ENCODE assay signal across 1 cellular context in genomic region chr5:181163487-181164075, GRCh38.
A peak's percentile ranks its signal among the peaks of the same experiment; 100 is the strongest.
TF ChIP-seq lines count a peak whose summit lies in the region.

No MANE protein-coding gene starts in this region.

TF ChIP-seq in K562, 482 proteins besides CTCF, POLR2A, EP300 and RAD21 (continued from another document):
- TF ChIP-seq PATZ1 (CRISPR knock-in tag; IDR thresholded peaks at IDR 0.05; ENCODE audit: borderline replicate concordance), result no peak
- no peak for TF ChIP-seq PYGO2 (tag; IDR thresholded peaks at IDR 0.05)
- peak; percentile 33; the same call in 1 of the 2 replicates for TF ChIP-seq BHLHE40 (IDR thresholded peaks at IDR 0.05; ENCODE audit: low read length)
- no peak for TF ChIP-seq NR2C1 (IDR thresholded peaks at IDR 0.05)
- TF ChIP-seq NR2C1 (tag; IDR thresholded peaks at IDR 0.05), result peak; percentile 59; the same call in 1 of the 2 replicates
- no peak for TF ChIP-seq FOXJ2 (tag; IDR thresholded peaks at IDR 0.05)
- no peak for TF ChIP-seq FOXM1 (IDR thresholded peaks at IDR 0.05; ENCODE audit: low read depth)
- TF ChIP-seq FOXM1 (CRISPR knock-in tag; IDR thresholded peaks at IDR 0.05; ENCODE audit: low read depth), result no peak
- peak; percentile 83 for TF ChIP-seq L3MBTL2 (IDR thresholded peaks at IDR 0.05)
- TF ChIP-seq ZC3H4 (CRISPR knock-in tag; IDR thresholded peaks at IDR 0.05; ENCODE audit: borderline replicate concordance), result no peak
- TF ChIP-seq SUPT5H (IDR thresholded peaks at IDR 0.05), result peak; percentile 57; the same call in 1 of the 2 replicates
- TF ChIP-seq E2F1 (CRISPR knock-in tag; IDR thresholded peaks at IDR 0.05), result no peak
- no peak for TF ChIP-seq ILK (tag; IDR thresholded peaks at IDR 0.05; ENCODE audit: borderline replicate concordance, low read depth)
- TF ChIP-seq YY1 (IDR thresholded peaks at IDR 0.05; ENCODE audit: borderline replicate concordance in 1 of 3, control insufficient read depth in 1 of 3, extremely low read depth in 1 of 3, insufficient read depth in 3 of 3, insufficient read length in 1 of 3, insufficient replicate concordance in 2 of 3, low read depth in 1 of 3, low read length in 2 of 3), result peak in 1 of 3 experiments; percentile 24
- TF ChIP-seq XRCC5 (IDR thresholded peaks at IDR 0.05; ENCODE audit: low read depth, low read length), result no peak
- TF ChIP-seq RBM25 (IDR thresholded peaks at IDR 0.05; ENCODE audit: low read depth, low read length, severe bottlenecking), result no peak
- TF ChIP-seq FOXK2 (conservative IDR thresholded peaks at IDR 0.05 in 1 of 2, IDR thresholded peaks at IDR 0.05 in 1 of 2; ENCODE audit: low read depth in 2 of 2), result no peak
- peak; percentile 77 for TF ChIP-seq MTA1 (IDR thresholded peaks at IDR 0.05; ENCODE audit: borderline replicate concordance)
- TF ChIP-seq TRIM28 (IDR thresholded peaks at IDR 0.05), result peak; percentile 42; the same call in 1 of the 2 replicates
- no peak for TF ChIP-seq ZNF197 (CRISPR knock-in tag; IDR thresholded peaks at IDR 0.05; ENCODE audit: low read depth)
- TF ChIP-seq NCOA2 (IDR thresholded peaks at IDR 0.05; ENCODE audit: partially characterized antibody in 2 of 2), result no peak
- no peak for TF ChIP-seq PRDM10 (IDR thresholded peaks at IDR 0.05; ENCODE audit: partially characterized antibody)
- TF ChIP-seq TAL1 (IDR thresholded peaks at IDR 0.05), result no peak
- no peak for TF ChIP-seq GTF2F1 (IDR thresholded peaks at IDR 0.05; ENCODE audit: low read depth, low read length)
- no peak for TF ChIP-seq CBFA2T3 (IDR thresholded peaks at IDR 0.05)
- TF ChIP-seq DPF2 (IDR thresholded peaks at IDR 0.05), result peak; percentile 52; the same call in 1 of the 2 replicates
- no peak for TF ChIP-seq PBX2 (CRISPR knock-in tag; IDR thresholded peaks at IDR 0.05; ENCODE audit: low read depth)
- no peak for TF ChIP-seq PBX2 (tag; conservative IDR thresholded peaks at IDR 0.05; ENCODE audit: low read depth)
- TF ChIP-seq ZBTB12 (CRISPR knock-in tag; IDR thresholded peaks at IDR 0.05), result no peak
- TF ChIP-seq RBM34 (IDR thresholded peaks at IDR 0.05; ENCODE audit: borderline replicate concordance, insufficient read depth, low read length), result no peak
- no peak for TF ChIP-seq POLR3A (IDR thresholded peaks at IDR 0.05; ENCODE audit: borderline replicate concordance, extremely low read depth, insufficient read depth, insufficient read length)
- no peak for TF ChIP-seq HDAC8 (tag; IDR thresholded peaks at IDR 0.05)
- TF ChIP-seq C11orf30 (IDR thresholded peaks at IDR 0.05; ENCODE audit: low read depth), result no peak
- no peak for TF ChIP-seq EWSR1 (IDR thresholded peaks at IDR 0.05; ENCODE audit: borderline replicate concordance, low read depth, partially characterized antibody)
- peak; percentile 82 for TF ChIP-seq ZNF592 (IDR thresholded peaks at IDR 0.05)
- no peak for TF ChIP-seq KDM5B (IDR thresholded peaks at IDR 0.05; ENCODE audit: insufficient replicate concordance, low read depth, low read length)
- TF ChIP-seq PHF20 (IDR thresholded peaks at IDR 0.05; ENCODE audit: partially characterized antibody), result no peak
- TF ChIP-seq HDAC3 (IDR thresholded peaks at IDR 0.05; ENCODE audit: borderline replicate concordance, partially characterized antibody), result no peak
- TF ChIP-seq CEBPB (tag; IDR thresholded peaks at IDR 0.05), result peak; percentile 92
TF ChIP-seq in K562: peak in this region for 104.
